1 cellular context compared by ENCODE assay signal in the genomic region with DNA sequence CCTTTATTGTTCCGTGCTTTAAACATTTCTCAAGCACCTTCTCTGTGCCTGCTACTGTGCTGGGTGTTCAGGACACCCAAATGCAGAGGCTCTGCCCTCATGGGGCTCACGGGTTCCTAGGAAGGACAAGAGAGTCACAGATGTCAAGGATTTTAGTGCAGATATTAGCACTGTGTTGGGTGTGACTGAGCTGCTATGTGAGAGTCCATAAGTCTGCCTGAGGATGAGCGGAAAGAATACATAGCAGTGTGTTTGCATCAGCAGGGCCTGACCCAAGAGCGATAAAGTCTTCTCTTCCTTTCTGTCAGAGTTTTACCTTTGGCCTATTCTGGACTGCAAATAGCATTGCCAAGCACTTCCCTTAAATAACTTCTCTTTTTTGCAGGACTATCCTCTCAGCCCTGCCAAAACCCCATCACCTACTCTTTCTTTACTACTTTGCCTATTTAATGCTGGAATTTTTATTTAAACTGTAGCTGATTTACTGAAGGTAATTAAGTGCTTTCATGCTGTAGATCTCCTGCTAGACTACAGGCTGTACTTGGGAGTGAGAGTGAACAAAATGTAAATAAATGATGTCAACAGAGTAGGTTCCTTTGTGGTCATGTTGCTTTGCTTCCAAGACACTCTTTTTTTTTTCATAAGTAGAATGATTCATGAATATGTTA.
TF ChIP-seq lines count a peak whose summit lies in the region.

No MANE protein-coding gene starts in this region.

TF ChIP-seq in HepG2, 621 proteins besides CTCF, POLR2A, EP300 and RAD21 (continued from another document and continues in another):
- TF ChIP-seq ZNF430 (CRISPR knock-in tag; IDR thresholded peaks at IDR 0.05) (peak; percentile 56; the same call in 1 of the 2 replicates), RBM22 (optimal IDR thresholded peaks at IDR 0.05; ENCODE audit: low read length) (peak; percentile 65), ATRX (CRISPR knock-in tag; IDR thresholded peaks at IDR 0.05; ENCODE audit: borderline replicate concordance) (no peak), MATR3 (CRISPR knock-in tag; IDR thresholded peaks at IDR 0.05) (no peak), ZMYM3 (CRISPR knock-in tag; IDR thresholded peaks at IDR 0.05) (0 out of 2 replicates have a peak, but pooled peaks have one; percentile 32), ZNF572 (CRISPR knock-in tag; IDR thresholded peaks at IDR 0.05) (no peak), ZFX (CRISPR knock-in tag; IDR thresholded peaks at IDR 0.05; ENCODE audit: low read depth) (peak; percentile 43), ZKSCAN8 (CRISPR knock-in tag; IDR thresholded peaks at IDR 0.05; ENCODE audit: borderline replicate concordance) (0 out of 2 replicates have a peak, but pooled peaks have one; percentile 43), ZNF772 (CRISPR knock-in tag; IDR thresholded peaks at IDR 0.05) (0 out of 2 replicates have a peak, but pooled peaks have one; percentile 69), HNRNPLL (IDR thresholded peaks at IDR 0.05; ENCODE audit: low read depth, low read length, poor library complexity, severe bottlenecking) (no peak), MXI1 (IDR thresholded peaks at IDR 0.05; ENCODE audit: borderline replicate concordance, low read depth, low read length) (no peak), SIN3A (IDR thresholded peaks at IDR 0.05; ENCODE audit: borderline replicate concordance, low read depth, low read length) (no peak), DNMT3B (CRISPR knock-in tag; conservative IDR thresholded peaks at IDR 0.05) (no peak), MIXL1 (CRISPR knock-in tag; IDR thresholded peaks at IDR 0.05) (0 out of 2 replicates have a peak, but pooled peaks have one; percentile 50), SIX1 (CRISPR knock-in tag; IDR thresholded peaks at IDR 0.05; ENCODE audit: borderline replicate concordance) (no peak), ZNF30 (CRISPR knock-in tag; IDR thresholded peaks at IDR 0.05) (no peak), NCOR1 (IDR thresholded peaks at IDR 0.05; ENCODE audit: borderline replicate concordance, low read length) (peak; percentile 21; the same call in 1 of the 2 replicates), KLF9 (CRISPR knock-in tag; IDR thresholded peaks at IDR 0.05; ENCODE audit: low read depth) (no peak), KLF16 (CRISPR knock-in tag; IDR thresholded peaks at IDR 0.05) (no peak), MTF2 (CRISPR knock-in tag; IDR thresholded peaks at IDR 0.05; ENCODE audit: borderline replicate concordance) (no peak), KLF6 (CRISPR knock-in tag; IDR thresholded peaks at IDR 0.05) (no peak), FOXP1 (IDR thresholded peaks at IDR 0.05) (no peak), FOXP1 (CRISPR knock-in tag; IDR thresholded peaks at IDR 0.05) (no peak), KAT8 (CRISPR knock-in tag; IDR thresholded peaks at IDR 0.05) (peak; percentile 24; the same call in 1 of the 2 replicates), MIER3 (CRISPR knock-in tag; IDR thresholded peaks at IDR 0.05; ENCODE audit: borderline replicate concordance) (no peak), IRX3 (CRISPR knock-in tag; IDR thresholded peaks at IDR 0.05; ENCODE audit: borderline replicate concordance, low read depth) (no peak), ZNF792 (CRISPR knock-in tag; IDR thresholded peaks at IDR 0.05) (peak; percentile 68; the same call in 1 of the 2 replicates), ZNF326 (CRISPR knock-in tag; IDR thresholded peaks at IDR 0.05; ENCODE audit: borderline replicate concordance) (no peak), XBP1 (CRISPR knock-in tag; IDR thresholded peaks at IDR 0.05) (no peak), RCOR2 (CRISPR knock-in tag; IDR thresholded peaks at IDR 0.05) (peak; percentile 86), ZSCAN31 (CRISPR knock-in tag; IDR thresholded peaks at IDR 0.05; ENCODE audit: low read depth) (0 out of 2 replicates have a peak, but pooled peaks have one; percentile 52), ZFP82 (CRISPR knock-in tag; IDR thresholded peaks at IDR 0.05; ENCODE audit: borderline replicate concordance) (0 out of 2 replicates have a peak, but pooled peaks have one; percentile 27)
- TF ChIP-seq, protein P1, sequence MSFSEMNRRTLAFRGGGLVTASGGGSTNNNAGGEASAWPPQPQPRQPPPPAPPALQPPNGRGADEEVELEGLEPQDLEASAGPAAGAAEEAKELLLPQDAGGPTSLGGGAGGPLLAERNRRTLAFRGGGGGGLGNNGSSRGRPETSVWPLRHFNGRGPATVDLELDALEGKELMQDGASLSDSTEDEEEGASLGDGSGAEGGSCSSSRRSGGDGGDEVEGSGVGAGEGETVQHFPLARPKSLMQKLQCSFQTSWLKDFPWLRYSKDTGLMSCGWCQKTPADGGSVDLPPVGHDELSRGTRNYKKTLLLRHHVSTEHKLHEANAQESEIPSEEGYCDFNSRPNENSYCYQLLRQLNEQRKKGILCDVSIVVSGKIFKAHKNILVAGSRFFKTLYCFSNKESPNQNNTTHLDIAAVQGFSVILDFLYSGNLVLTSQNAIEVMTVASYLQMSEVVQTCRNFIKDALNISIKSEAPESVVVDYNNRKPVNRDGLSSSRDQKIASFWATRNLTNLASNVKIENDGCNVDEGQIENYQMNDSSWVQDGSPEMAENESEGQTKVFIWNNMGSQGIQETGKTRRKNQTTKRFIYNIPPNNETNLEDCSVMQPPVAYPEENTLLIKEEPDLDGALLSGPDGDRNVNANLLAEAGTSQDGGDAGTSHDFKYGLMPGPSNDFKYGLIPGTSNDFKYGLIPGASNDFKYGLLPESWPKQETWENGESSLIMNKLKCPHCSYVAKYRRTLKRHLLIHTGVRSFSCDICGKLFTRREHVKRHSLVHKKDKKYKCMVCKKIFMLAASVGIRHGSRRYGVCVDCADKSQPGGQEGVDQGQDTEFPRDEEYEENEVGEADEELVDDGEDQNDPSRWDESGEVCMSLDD (CRISPR knock-in tag; IDR thresholded peaks at IDR 0.05; ENCODE audit: borderline replicate concordance), result no peak
- TF ChIP-seq, protein P2, sequence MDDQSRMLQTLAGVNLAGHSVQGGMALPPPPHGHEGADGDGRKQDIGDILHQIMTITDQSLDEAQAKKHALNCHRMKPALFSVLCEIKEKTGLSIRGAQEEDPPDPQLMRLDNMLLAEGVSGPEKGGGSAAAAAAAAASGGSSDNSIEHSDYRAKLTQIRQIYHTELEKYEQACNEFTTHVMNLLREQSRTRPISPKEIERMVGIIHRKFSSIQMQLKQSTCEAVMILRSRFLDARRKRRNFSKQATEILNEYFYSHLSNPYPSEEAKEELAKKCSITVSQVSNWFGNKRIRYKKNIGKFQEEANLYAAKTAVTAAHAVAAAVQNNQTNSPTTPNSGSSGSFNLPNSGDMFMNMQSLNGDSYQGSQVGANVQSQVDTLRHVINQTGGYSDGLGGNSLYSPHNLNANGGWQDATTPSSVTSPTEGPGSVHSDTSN (CRISPR knock-in tag; IDR thresholded peaks at IDR 0.05; ENCODE audit: borderline replicate concordance), result no peak
- TF ChIP-seq, protein P3, sequence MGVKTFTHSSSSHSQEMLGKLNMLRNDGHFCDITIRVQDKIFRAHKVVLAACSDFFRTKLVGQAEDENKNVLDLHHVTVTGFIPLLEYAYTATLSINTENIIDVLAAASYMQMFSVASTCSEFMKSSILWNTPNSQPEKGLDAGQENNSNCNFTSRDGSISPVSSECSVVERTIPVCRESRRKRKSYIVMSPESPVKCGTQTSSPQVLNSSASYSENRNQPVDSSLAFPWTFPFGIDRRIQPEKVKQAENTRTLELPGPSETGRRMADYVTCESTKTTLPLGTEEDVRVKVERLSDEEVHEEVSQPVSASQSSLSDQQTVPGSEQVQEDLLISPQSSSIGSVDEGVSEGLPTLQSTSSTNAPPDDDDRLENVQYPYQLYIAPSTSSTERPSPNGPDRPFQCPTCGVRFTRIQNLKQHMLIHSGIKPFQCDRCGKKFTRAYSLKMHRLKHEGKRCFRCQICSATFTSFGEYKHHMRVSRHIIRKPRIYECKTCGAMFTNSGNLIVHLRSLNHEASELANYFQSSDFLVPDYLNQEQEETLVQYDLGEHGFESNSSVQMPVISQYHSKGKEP (CRISPR knock-in tag; IDR thresholded peaks at IDR 0.05), result no peak
- TF ChIP-seq, protein P4, sequence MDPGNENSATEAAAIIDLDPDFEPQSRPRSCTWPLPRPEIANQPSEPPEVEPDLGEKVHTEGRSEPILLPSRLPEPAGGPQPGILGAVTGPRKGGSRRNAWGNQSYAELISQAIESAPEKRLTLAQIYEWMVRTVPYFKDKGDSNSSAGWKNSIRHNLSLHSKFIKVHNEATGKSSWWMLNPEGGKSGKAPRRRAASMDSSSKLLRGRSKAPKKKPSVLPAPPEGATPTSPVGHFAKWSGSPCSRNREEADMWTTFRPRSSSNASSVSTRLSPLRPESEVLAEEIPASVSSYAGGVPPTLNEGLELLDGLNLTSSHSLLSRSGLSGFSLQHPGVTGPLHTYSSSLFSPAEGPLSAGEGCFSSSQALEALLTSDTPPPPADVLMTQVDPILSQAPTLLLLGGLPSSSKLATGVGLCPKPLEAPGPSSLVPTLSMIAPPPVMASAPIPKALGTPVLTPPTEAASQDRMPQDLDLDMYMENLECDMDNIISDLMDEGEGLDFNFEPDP (CRISPR knock-in tag; conservative IDR thresholded peaks at IDR 0.05), result no peak
- TF ChIP-seq, protein P5, sequence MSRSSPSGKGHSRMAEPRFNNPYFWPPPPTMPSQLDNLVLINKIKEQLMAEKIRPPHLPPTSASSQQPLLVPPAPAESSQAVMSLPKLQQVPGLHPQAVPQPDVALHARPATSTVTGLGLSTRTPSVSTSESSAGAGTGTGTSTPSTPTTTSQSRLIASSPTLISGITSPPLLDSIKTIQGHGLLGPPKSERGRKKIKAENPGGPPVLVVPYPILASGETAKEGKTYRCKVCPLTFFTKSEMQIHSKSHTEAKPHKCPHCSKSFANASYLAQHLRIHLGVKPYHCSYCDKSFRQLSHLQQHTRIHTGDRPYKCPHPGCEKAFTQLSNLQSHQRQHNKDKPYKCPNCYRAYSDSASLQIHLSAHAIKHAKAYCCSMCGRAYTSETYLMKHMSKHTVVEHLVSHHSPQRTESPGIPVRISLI (CRISPR knock-in tag; IDR thresholded peaks at IDR 0.05; ENCODE audit: borderline replicate concordance), result no peak
- TF ChIP-seq, protein P6, sequence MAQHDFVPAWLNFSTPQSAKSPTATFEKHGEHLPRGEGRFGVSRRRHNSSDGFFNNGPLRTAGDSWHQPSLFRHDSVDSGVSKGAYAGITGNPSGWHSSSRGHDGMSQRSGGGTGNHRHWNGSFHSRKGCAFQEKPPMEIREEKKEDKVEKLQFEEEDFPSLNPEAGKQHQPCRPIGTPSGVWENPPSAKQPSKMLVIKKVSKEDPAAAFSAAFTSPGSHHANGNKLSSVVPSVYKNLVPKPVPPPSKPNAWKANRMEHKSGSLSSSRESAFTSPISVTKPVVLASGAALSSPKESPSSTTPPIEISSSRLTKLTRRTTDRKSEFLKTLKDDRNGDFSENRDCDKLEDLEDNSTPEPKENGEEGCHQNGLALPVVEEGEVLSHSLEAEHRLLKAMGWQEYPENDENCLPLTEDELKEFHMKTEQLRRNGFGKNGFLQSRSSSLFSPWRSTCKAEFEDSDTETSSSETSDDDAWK (CRISPR knock-in tag; IDR thresholded peaks at IDR 0.05), result no peak
- TF ChIP-seq, protein P7, sequence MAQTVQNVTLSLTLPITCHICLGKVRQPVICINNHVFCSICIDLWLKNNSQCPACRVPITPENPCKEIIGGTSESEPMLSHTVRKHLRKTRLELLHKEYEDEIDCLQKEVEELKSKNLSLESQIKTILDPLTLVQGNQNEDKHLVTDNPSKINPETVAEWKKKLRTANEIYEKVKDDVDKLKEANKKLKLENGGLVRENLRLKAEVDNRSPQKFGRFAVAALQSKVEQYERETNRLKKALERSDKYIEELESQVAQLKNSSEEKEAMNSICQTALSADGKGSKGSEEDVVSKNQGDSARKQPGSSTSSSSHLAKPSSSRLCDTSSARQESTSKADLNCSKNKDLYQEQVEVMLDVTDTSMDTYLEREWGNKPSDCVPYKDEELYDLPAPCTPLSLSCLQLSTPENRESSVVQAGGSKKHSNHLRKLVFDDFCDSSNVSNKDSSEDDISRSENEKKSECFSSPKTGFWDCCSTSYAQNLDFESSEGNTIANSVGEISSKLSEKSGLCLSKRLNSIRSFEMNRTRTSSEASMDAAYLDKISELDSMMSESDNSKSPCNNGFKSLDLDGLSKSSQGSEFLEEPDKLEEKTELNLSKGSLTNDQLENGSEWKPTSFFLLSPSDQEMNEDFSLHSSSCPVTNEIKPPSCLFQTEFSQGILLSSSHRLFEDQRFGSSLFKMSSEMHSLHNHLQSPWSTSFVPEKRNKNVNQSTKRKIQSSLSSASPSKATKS (CRISPR knock-in tag; IDR thresholded peaks at IDR 0.05), result no peak
- TF ChIP-seq, protein P8, sequence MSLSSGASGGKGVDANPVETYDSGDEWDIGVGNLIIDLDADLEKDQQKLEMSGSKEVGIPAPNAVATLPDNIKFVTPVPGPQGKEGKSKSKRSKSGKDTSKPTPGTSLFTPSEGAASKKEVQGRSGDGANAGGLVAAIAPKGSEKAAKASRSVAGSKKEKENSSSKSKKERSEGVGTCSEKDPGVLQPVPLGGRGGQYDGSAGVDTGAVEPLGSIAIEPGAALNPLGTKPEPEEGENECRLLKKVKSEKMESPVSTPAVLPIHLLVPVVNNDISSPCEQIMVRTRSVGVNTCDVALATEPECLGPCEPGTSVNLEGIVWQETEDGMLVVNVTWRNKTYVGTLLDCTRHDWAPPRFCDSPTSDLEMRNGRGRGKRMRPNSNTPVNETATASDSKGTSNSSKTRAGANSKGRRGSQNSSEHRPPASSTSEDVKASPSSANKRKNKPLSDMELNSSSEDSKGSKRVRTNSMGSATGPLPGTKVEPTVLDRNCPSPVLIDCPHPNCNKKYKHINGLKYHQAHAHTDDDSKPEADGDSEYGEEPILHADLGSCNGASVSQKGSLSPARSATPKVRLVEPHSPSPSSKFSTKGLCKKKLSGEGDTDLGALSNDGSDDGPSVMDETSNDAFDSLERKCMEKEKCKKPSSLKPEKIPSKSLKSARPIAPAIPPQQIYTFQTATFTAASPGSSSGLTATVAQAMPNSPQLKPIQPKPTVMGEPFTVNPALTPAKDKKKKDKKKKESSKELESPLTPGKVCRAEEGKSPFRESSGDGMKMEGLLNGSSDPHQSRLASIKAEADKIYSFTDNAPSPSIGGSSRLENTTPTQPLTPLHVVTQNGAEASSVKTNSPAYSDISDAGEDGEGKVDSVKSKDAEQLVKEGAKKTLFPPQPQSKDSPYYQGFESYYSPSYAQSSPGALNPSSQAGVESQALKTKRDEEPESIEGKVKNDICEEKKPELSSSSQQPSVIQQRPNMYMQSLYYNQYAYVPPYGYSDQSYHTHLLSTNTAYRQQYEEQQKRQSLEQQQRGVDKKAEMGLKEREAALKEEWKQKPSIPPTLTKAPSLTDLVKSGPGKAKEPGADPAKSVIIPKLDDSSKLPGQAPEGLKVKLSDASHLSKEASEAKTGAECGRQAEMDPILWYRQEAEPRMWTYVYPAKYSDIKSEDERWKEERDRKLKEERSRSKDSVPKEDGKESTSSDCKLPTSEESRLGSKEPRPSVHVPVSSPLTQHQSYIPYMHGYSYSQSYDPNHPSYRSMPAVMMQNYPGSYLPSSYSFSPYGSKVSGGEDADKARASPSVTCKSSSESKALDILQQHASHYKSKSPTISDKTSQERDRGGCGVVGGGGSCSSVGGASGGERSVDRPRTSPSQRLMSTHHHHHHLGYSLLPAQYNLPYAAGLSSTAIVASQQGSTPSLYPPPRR (CRISPR knock-in tag; IDR thresholded peaks at IDR 0.05; ENCODE audit: borderline replicate concordance), result peak; percentile 35; the same call in 1 of the 2 replicates
- TF ChIP-seq, protein P9, sequence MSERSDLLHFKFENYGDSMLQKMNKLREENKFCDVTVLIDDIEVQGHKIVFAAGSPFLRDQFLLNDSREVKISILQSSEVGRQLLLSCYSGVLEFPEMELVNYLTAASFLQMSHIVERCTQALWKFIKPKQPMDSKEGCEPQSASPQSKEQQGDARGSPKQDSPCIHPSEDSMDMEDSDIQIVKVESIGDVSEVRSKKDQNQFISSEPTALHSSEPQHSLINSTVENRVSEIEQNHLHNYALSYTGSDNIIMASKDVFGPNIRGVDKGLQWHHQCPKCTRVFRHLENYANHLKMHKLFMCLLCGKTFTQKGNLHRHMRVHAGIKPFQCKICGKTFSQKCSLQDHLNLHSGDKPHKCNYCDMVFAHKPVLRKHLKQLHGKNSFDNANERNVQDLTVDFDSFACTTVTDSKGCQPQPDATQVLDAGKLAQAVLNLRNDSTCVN (CRISPR knock-in tag; IDR thresholded peaks at IDR 0.05; ENCODE audit: borderline replicate concordance), result no peak
